Comparison of ENCODE assay signal across 9 cellular contexts in genomic region chr11:92225206-92225562, GRCh38. TPM values are rescaled to one million over a fixed set of nuclear protein-coding genes. Genes with fewer than 3 reads are reported as not detected.
DNase-seq lines count a peak whose midpoint lies in the region; ATAC-seq and TF ChIP-seq lines count a peak whose summit lies in the region.
"Had no signal": no experiment of that assay in that cellular context is flagged by ENCODE, and none has a peak within 500 bp of the region (broad histone marks: within the 10 kb centered on the region; RNA-seq: fewer than 3 reads in every experiment).

No MANE protein-coding gene starts in this region.

- peak overlapping the region; percentile 50 for H3K27ac ChIP-seq in HUES48 (ENCODE audit: low read depth, low read length)
- H3K27ac ChIP-seq in smooth muscle cell (ENCODE audit: low read depth) = no peak overlapping the region
- no peak overlapping the region for H3K27ac ChIP-seq in Karpas-422 (ENCODE audit: low read length)

- no peaks in the 10 kb centered on the region for H3K79me2 ChIP-seq in smooth muscle cell (ENCODE audit: low read depth)
- H3K79me2 ChIP-seq in Karpas-422 (ENCODE audit: low read length) = no peaks in the 10 kb centered on the region

- peak overlapping the region; percentile 88 for H3K4me3 ChIP-seq in HUES48 (ENCODE audit: low read depth, low read length)
- peak overlapping the region; percentile 70 for H3K4me3 ChIP-seq in smooth muscle cell
- no peak overlapping the region for H3K4me3 ChIP-seq in Karpas-422 (ENCODE audit: low read length)
- H3K4me3 ChIP-seq: GM12878 had no signal

- under 1% methylated on average over 18 of the region's 26 CpGs for WGBS in smooth muscle cell (ENCODE audit: low lambda C conversion rate)

- H3K9me3 ChIP-seq in HUES48 (ENCODE audit: control insufficient read depth, insufficient read depth, low read length) = peaks cover 4% of the 10 kb centered on the region; the same call in 1 of the 2 replicates
- no peaks in the 10 kb centered on the region for H3K9me3 ChIP-seq in smooth muscle cell (replicated peaks; ENCODE audit: low read depth)
- H3K9me3 ChIP-seq in Karpas-422 (ENCODE audit: low read length) = peaks cover 48% of the 10 kb centered on the region

- ATAC-seq in activated CD4-positive, alpha-beta T cell treated with anti-CD3 and anti-CD28 coated beads for 36 hours = no peak
- ATAC-seq in GM21529 (IDR thresholded peaks at IDR 0.05; ENCODE audit: unreplicated experiment) = no peak
- ATAC-seq: GM12878 had no signal

- no peaks in the 10 kb centered on the region for H3K36me3 Mint-ChIP-seq in activated CD4-positive, alpha-beta T cell treated with anti-CD3 and anti-CD28 coated beads for 36 hours (ENCODE audit: low read depth)

- peaks cover 59% of the 10 kb centered on the region for H3K27me3 Mint-ChIP-seq in activated CD4-positive, alpha-beta T cell treated with anti-CD3 and anti-CD28 coated beads for 36 hours

- POLR2A ChIA-PET in activated CD4-positive, alpha-beta T cell treated with anti-CD3 and anti-CD28 coated beads for 36 hours (lab: Charles Lee) = no interaction called here

- H3K4me1 ChIP-seq in HUES48 (ENCODE audit: control insufficient read depth, insufficient read depth, low read length) (peaks cover 53% of the 10 kb centered on the region), smooth muscle cell (ENCODE audit: low read depth) (peaks cover 14% of the 10 kb centered on the region), Karpas-422 (ENCODE audit: low read length) (no peaks in the 10 kb centered on the region)

- H3K4me1 Mint-ChIP-seq in activated CD4-positive, alpha-beta T cell treated with anti-CD3 and anti-CD28 coated beads for 36 hours = peaks cover 2% of the 10 kb centered on the region

- H3K36me3 ChIP-seq in HUES48 (ENCODE audit: control insufficient read depth, insufficient read depth, low read length) (no peaks in the 10 kb centered on the region), smooth muscle cell (ENCODE audit: low read depth) (no peaks in the 10 kb centered on the region), Karpas-422 (ENCODE audit: insufficient read depth, low read length) (no peaks in the 10 kb centered on the region)

- H4K20me1 ChIP-seq in smooth muscle cell (ENCODE audit: low read depth) = no peaks in the 10 kb centered on the region
- no peaks in the 10 kb centered on the region for H4K20me1 ChIP-seq in Karpas-422 (ENCODE audit: insufficient read depth, low read depth, low read length)

- intact Hi-C loops in activated CD4-positive, alpha-beta T cell treated with anti-CD3 and anti-CD28 coated beads for 36 hours (cut with DNase I, micrococcal nuclease) = no loop called here

- DNase-seq in astrocyte of the hippocampus (ENCODE audit: low read depth, low spot score) (peak; percentile 72), iPS-NIHi11 (ENCODE audit: low spot score) (peak; percentile 25), smooth muscle cell (lab: John Stamatoyannopoulos, UW; ENCODE audit: unreplicated experiment) (no peak), Karpas-422 (no peak), middle frontal gyrus (ENCODE audit: extremely low spot score, low spot score) (no peak)
- no peak for DNase-seq in activated CD4-positive, alpha-beta T cell treated with anti-CD3 and anti-CD28 coated beads for 36 hours

- H3K9me3 Mint-ChIP-seq in activated CD4-positive, alpha-beta T cell treated with anti-CD3 and anti-CD28 coated beads for 36 hours (ENCODE audit: low read depth) = no peaks in the 10 kb centered on the region

- no peak overlapping the region for H3K4me3 Mint-ChIP-seq in activated CD4-positive, alpha-beta T cell treated with anti-CD3 and anti-CD28 coated beads for 36 hours

- H3K27me3 ChIP-seq in HUES48 (ENCODE audit: control insufficient read depth, insufficient read depth, low read length) = peaks cover 41% of the 10 kb centered on the region
- H3K27me3 ChIP-seq in smooth muscle cell (ENCODE audit: low read depth) = peaks cover 66% of the 10 kb centered on the region
- no peaks in the 10 kb centered on the region for H3K27me3 ChIP-seq in Karpas-422 (ENCODE audit: low read length)

- CTCF ChIA-PET in activated CD4-positive, alpha-beta T cell treated with anti-CD3 and anti-CD28 coated beads for 36 hours (lab: Charles Lee) = no interaction called here

- H2AFZ ChIP-seq in smooth muscle cell (ENCODE audit: low read depth) = peak overlapping the region; percentile 21
- H2AFZ ChIP-seq in Karpas-422 (ENCODE audit: low read length) = no peak overlapping the region

- H3F3A ChIP-seq in smooth muscle cell (ENCODE audit: low read depth) = no peaks in the 10 kb centered on the region

- no peak overlapping the region for H3K27ac Mint-ChIP-seq in activated CD4-positive, alpha-beta T cell treated with anti-CD3 and anti-CD28 coated beads for 36 hours

- H3K9ac ChIP-seq in HUES48 (ENCODE audit: low read depth, low read length) (peak overlapping the region; percentile 39; the same call in 1 of the 2 replicates), smooth muscle cell (ENCODE audit: low read depth) (no peak overlapping the region), Karpas-422 (ENCODE audit: low read length) (no peak overlapping the region)

- no peak for TF ChIP-seq CTCF in smooth muscle cell (IDR thresholded peaks at IDR 0.05; ENCODE audit: borderline replicate concordance, insufficient read depth, poor library complexity, severe bottlenecking)

- H3K9me2 ChIP-seq in Karpas-422 (replicated peaks; ENCODE audit: insufficient read depth, low read length) = no peaks in the 10 kb centered on the region; the same call in 1 of the 2 replicates

- H3K4me2 ChIP-seq in smooth muscle cell (peak overlapping the region; percentile 98), Karpas-422 (ENCODE audit: low read depth, low read length, poor library complexity, severe bottlenecking) (no peak overlapping the region)

RNA-seq across cellular contexts. Expression of gene FAT3, which starts 0.6 kb away (rescaled TPM):
- 1.4 and 2.5 TPM in 2 replicates for total RNA-seq in smooth muscle cell
- polyA plus RNA-seq in smooth muscle cell = 0.03 and 0.47 TPM in 2 replicates
- not detected in 2 replicates for total RNA-seq in Karpas-422 (2014; rRNA removed; shearing (Covaris generic); ENCODE audit: low replicate concordance)
- total RNA-seq in activated CD4-positive, alpha-beta T cell treated with anti-CD3 and anti-CD28 coated beads for 36 hours = not detected
- total RNA-seq: GM12878 had no signal

Comparison
In these comparisons a context has a peak if more than half of its experiments do, and no peak if none do; other contexts are left out.
1. DNase-seq: peak in astrocyte of the hippocampus (single experiment) and iPS-NIHi11 (single experiment); none in smooth muscle cell (single experiment), Karpas-422 (single experiment), activated CD4-positive, alpha-beta T cell treated with anti-CD3 and anti-CD28 coated beads for 36 hours (single experiment) and middle frontal gyrus (single experiment).